ENCODE assay signal across 1 cellular context in the genomic region with DNA sequence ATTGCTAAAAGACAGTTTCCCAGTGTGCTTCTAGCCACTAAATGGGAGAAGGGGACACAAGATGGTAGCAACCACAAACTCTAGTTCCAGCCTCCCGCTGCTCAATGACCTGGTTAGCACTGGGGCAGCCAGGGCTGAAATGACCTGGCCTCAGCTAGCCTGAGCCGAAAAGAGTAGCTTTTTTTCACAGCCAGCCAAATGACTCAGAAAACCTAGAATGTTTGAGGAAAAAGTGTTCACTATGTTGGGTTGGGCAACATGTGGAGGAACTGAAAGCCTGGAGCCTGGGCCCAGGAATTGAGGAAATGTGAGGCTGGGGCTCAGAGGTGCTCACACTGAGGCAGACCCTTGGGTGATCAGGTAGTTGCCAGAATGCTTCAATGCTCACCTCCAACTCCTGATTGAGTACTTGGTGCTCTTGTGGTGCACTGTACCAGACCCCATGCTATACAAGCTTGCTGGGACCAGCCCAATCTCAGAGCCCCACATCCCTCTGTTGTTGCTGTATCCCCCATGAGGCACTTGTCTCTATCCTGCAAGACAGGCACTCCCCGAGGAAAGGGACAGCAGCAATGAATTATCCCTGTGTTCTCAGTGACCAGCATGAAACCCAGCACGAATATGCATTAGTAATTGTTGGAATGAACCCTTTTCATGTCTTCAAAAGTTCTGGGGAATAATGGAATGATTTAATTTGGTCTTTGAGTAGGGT.
TF ChIP-seq lines count a peak whose summit lies in the region.

No MANE protein-coding gene starts in this region.

TF ChIP-seq in WTC11, 78 proteins besides CTCF, POLR2A, EP300 and RAD21 (continued from another document):
- TF ChIP-seq GRHL2 (CRISPR knock-in tag; IDR thresholded peaks at IDR 0.05; ENCODE audit: insufficient replicate concordance, severe bottlenecking) (no peak), ZNF121 (CRISPR knock-in tag; IDR thresholded peaks at IDR 0.05) (no peak)
